In the genomic region with DNA sequence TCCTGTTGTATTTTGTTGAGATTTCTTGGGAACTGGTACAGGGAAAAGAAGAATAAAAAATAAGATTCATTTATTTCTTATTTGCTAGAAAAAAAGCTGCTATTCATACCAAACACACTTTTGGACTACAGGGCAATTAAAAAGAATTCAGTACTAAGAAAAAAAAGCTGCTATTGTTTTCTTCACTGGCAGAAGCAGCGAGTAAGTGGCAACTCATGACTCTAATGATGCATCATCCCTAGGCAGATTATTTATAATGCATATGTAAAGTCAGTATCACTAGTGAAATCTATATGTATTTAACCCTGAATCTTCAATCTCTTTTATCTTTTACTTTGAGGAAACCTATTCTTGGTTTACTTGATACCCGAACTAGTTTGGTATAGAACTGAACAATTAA, we compare ENCODE assay signal across 20 cellular contexts. TPM values are rescaled to one million over a fixed set of nuclear protein-coding genes. Genes with fewer than 3 reads are reported as not detected.
DNase-seq lines count a peak whose midpoint lies in the region; ATAC-seq and TF ChIP-seq lines count a peak whose summit lies in the region.
"Had no signal": no experiment of that assay in that cellular context is flagged by ENCODE, and none has a peak within 500 bp of the region (broad histone marks: within the 10 kb centered on the region; RNA-seq: fewer than 3 reads in every experiment).

No MANE protein-coding gene starts in this region.

- peaks cover 21% of the 10 kb centered on the region for H3K4me1 Mint-ChIP-seq in T-helper 17 cell
- peaks cover 37% of the 10 kb centered on the region for H3K4me1 Mint-ChIP-seq in osteocyte (ENCODE audit: unreplicated experiment)

- no peaks in the 10 kb centered on the region for H3K9me3 Mint-ChIP-seq in osteocyte (ENCODE audit: unreplicated experiment)
- H3K9me3 Mint-ChIP-seq: CD4-positive, alpha-beta T cell had no signal

- H3K36me3 ChIP-seq in H7 (replicated peaks; ENCODE audit: control insufficient read depth, insufficient read depth, low read length): no peaks in the 10 kb centered on the region; the same call in none of the 2 replicates
- H3K36me3 ChIP-seq: adrenal gland, Peyer's patch, upper lobe of right lung had no signal

- H3K27me3 Mint-ChIP-seq in T-helper 17 cell (no peaks in the 10 kb centered on the region), osteocyte (ENCODE audit: unreplicated experiment) (no peaks in the 10 kb centered on the region)
- H3K27me3 Mint-ChIP-seq: CD4-positive, alpha-beta T cell had no signal

- no peaks in the 10 kb centered on the region for H3K9me3 ChIP-seq in T-helper 17 cell (ENCODE audit: control insufficient read depth, low read length, poor library complexity, severe bottlenecking)
- H3K9me3 ChIP-seq: adrenal gland, HAP-1, Peyer's patch, psoas muscle, upper lobe of right lung had no signal

- no peak for ATAC-seq in T-helper 17 cell
- ATAC-seq: activated CD4-positive, CD25-positive, alpha-beta regulatory T cell treated with anti-CD3 and anti-CD28 coated beads, Interleukin-2, amount 50 U/mL, for 24 hours; activated CD8-positive, alpha-beta T cell treated with anti-CD3 and anti-CD28 coated beads, Interleukin-2, amount 10 ng/mL, durations not matched to agents 7 days and 5 days; upper lobe of right lung had no signal

- no peak overlapping the region for H3K4me3 ChIP-seq in epithelial cell of esophagus (ENCODE audit: low read length)
- H3K4me3 ChIP-seq in H7 (ENCODE audit: insufficient read depth, low read depth, low read length): no peak overlapping the region
- H3K4me3 ChIP-seq: adrenal gland, HAP-1, Peyer's patch, psoas muscle, upper lobe of right lung had no signal

- TF ChIP-seq CTCF in epithelial cell of esophagus (IDR thresholded peaks at IDR 0.05; ENCODE audit: insufficient read depth, low read depth, low read length, missing control alignments) (no peak), osteocyte (IDR thresholded peaks at IDR 0.05) (no peak)

- H3K36me3 Mint-ChIP-seq in T-helper 17 cell (ENCODE audit: low read depth) (no peaks in the 10 kb centered on the region), osteocyte (ENCODE audit: unreplicated experiment) (peaks cover 37% of the 10 kb centered on the region)

- no peaks in the 10 kb centered on the region for H3K27me3 ChIP-seq in H7 (ENCODE audit: control insufficient read depth, insufficient read depth, low read length)
- H3K27me3 ChIP-seq: adrenal gland, Peyer's patch, upper lobe of right lung had no signal

- H3K4me3 Mint-ChIP-seq in T-helper 17 cell (no peak overlapping the region), osteocyte (ENCODE audit: unreplicated experiment) (no peak overlapping the region)
- H3K4me3 Mint-ChIP-seq: activated CD8-positive, alpha-beta T cell treated with anti-CD3 and anti-CD28 coated beads, Interleukin-2, amount 10 ng/mL, durations not matched to agents 7 days and 5 days; CD4-positive, alpha-beta T cell had no signal

- peak overlapping the region; percentile 72 for H3K27ac Mint-ChIP-seq in T-helper 17 cell
- H3K27ac Mint-ChIP-seq in osteocyte (ENCODE audit: unreplicated experiment): peak overlapping the region; percentile 60
- H3K27ac Mint-ChIP-seq: activated CD8-positive, alpha-beta T cell treated with anti-CD3 and anti-CD28 coated beads, Interleukin-2, amount 10 ng/mL, durations not matched to agents 7 days and 5 days; CD4-positive, alpha-beta T cell had no signal

- DNase-seq in HCEC 1CT (peak; percentile 37), T-helper 17 cell (no peak), epithelial cell of esophagus (ENCODE audit: low read depth) (peak; percentile 29), osteocyte (ENCODE audit: extremely low spot score, unreplicated experiment) (no peak), AML-193 (lab: John Stamatoyannopoulos, UW) (no peak), NAMALWA (ENCODE audit: low spot score) (no peak), H7 (no peak)
- DNase-seq in activated CD4-positive, alpha-beta T cell treated with anti-CD3 and anti-CD28 coated beads, Interleukin-2, amount 50 U/mL, for 4 hours: no peak
- DNase-seq: activated CD8-positive, alpha-beta T cell treated with anti-CD3 and anti-CD28 coated beads, Interleukin-2, amount 10 ng/mL, durations not matched to agents 7 days and 5 days; adrenal gland; CD4-positive, alpha-beta T cell; DMS153; NCI-H1694; Peyer's patch; psoas muscle; SIG-M5; T-helper 1 cell; upper lobe of right lung had no signal

RNA-seq across cellular contexts. Expression of a gene that starts 15.2 kb away (rescaled TPM):
- 1 to 10 TPM; 5.1 to 9.5 TPM for total RNA-seq in T-helper 17 cell
- total RNA-seq in osteocyte: 429 and 447 TPM in 2 replicates
- 236 and 243 TPM in 2 replicates for total RNA-seq in H7 (2014; rRNA removed; shearing (Covaris generic))

Comparison
In these comparisons a context has a peak if more than half of its experiments do, and no peak if none do; other contexts are left out.
1. DNase-seq: peak in HCEC 1CT (single experiment) and epithelial cell of esophagus (single experiment); none in T-helper 17 cell (0 of 3), osteocyte (single experiment), AML-193 (0 of 2), NAMALWA (single experiment), H7 (single experiment) and activated CD4-positive, alpha-beta T cell treated with anti-CD3 and anti-CD28 coated beads, Interleukin-2, amount 50 U/mL, for 4 hours (0 of 2).
2. RNA of a gene that starts 15.2 kb away (total RNA-seq): 429 to 447 TPM in osteocyte and 236 to 243 TPM in H7; 5.1 to 9.5 TPM in T-helper 17 cell; every median in the first group is over 10 times any median in the second.